Comparison of ENCODE assay signal across 18 cellular contexts in genomic region chr3:39226106-39226741, GRCh38. TPM values are rescaled to one million over a fixed set of nuclear protein-coding genes. Genes with fewer than 3 reads are reported as not detected.
DNase-seq lines count a peak whose midpoint lies in the region; ATAC-seq lines count a peak whose summit lies in the region.
"Had no signal": no experiment of that assay in that cellular context is flagged by ENCODE, and none has a peak within 500 bp of the region (broad histone marks: within the 10 kb centered on the region; RNA-seq: fewer than 3 reads in every experiment).

No MANE protein-coding gene starts in this region.

- no peak for DNase-seq in activated naive CD4-positive, alpha-beta T cell treated with anti-CD3 and anti-CD28 coated beads, Interleukin-2, amount 50 U/mL, for 16 hours
- peak; percentile 51 for DNase-seq in SKM-1 (lab: John Stamatoyannopoulos, UW; ENCODE audit: unreplicated experiment)
- no peak for DNase-seq in activated CD8-positive, alpha-beta T cell treated with anti-CD3 and anti-CD28 coated beads, Interleukin-2, amount 10 ng/mL, durations not matched to agents 7 days and 5 days
- DNase-seq in DMS 273 (lab: John Stamatoyannopoulos, UW; ENCODE audit: unreplicated experiment): no peak
- no peak for DNase-seq in cerebellum (ENCODE audit: low spot score)
- DNase-seq in amygdala (lab: John Stamatoyannopoulos, UW): no peak
- DNase-seq: activated CD4-positive, alpha-beta T cell treated with anti-CD3 and anti-CD28 coated beads, Interleukin-2, amount 50 U/mL, for 1 hour; foreskin keratinocyte; GM23248; islet precursor cell; NCI-H146; NCI-H446 treated with DMSO at 0.1 percent for 48 hours; pancreas had no signal

- no peaks in the 10 kb centered on the region for H3K4me1 Mint-ChIP-seq in activated naive CD4-positive, alpha-beta T cell treated with anti-CD3 and anti-CD28 coated beads, Interleukin-2, amount 50 U/mL, for 24 hours
- H3K4me1 Mint-ChIP-seq in activated CD8-positive, alpha-beta T cell treated with anti-CD3 and anti-CD28 coated beads, Interleukin-2, amount 10 ng/mL, durations not matched to agents 7 days and 5 days (ENCODE audit: low read depth): peaks cover 10% of the 10 kb centered on the region
- H3K4me1 Mint-ChIP-seq: activated T-helper 17 cell treated with anti-CD3 and anti-CD28 coated beads, Interleukin-2, amount 50 U/mL, for 72 hours; mesothelial cell of epicardium had no signal

- H3K27ac Mint-ChIP-seq in activated naive CD4-positive, alpha-beta T cell treated with anti-CD3 and anti-CD28 coated beads, Interleukin-2, amount 50 U/mL, for 24 hours: peak overlapping the region; percentile 33
- no peak overlapping the region for H3K27ac Mint-ChIP-seq in activated CD8-positive, alpha-beta T cell treated with anti-CD3 and anti-CD28 coated beads, Interleukin-2, amount 10 ng/mL, durations not matched to agents 7 days and 5 days
- H3K27ac Mint-ChIP-seq: activated T-helper 17 cell treated with anti-CD3 and anti-CD28 coated beads, Interleukin-2, amount 50 U/mL, for 72 hours; mesothelial cell of epicardium had no signal

- H3K27me3 Mint-ChIP-seq in activated naive CD4-positive, alpha-beta T cell treated with anti-CD3 and anti-CD28 coated beads, Interleukin-2, amount 50 U/mL, for 24 hours: peaks cover 3% of the 10 kb centered on the region
- H3K27me3 Mint-ChIP-seq in activated CD8-positive, alpha-beta T cell treated with anti-CD3 and anti-CD28 coated beads, Interleukin-2, amount 10 ng/mL, durations not matched to agents 7 days and 5 days (ENCODE audit: low read depth): peaks cover 37% of the 10 kb centered on the region

- CTCF ChIA-PET in activated CD8-positive, alpha-beta T cell treated with anti-CD3 and anti-CD28 coated beads, Interleukin-2, amount 10 ng/mL, durations not matched to agents 7 days and 5 days (lab: Charles Lee): interaction anchor here (0.7 to 1.2 kb wide), 2 partner anchors 9 to 19 kb away, joined by 3 to 4 read pairs; no protein-coding TSS in a partner anchor

- POLR2A ChIA-PET in activated CD8-positive, alpha-beta T cell treated with anti-CD3 and anti-CD28 coated beads, Interleukin-2, amount 10 ng/mL, durations not matched to agents 7 days and 5 days (lab: Charles Lee): no interaction called here

- peak; percentile 55 for ATAC-seq in HG03354 (IDR thresholded peaks at IDR 0.05; ENCODE audit: poor library complexity, severe bottlenecking, unreplicated experiment)
- no peak for ATAC-seq in activated CD8-positive, alpha-beta T cell treated with anti-CD3 and anti-CD28 coated beads, Interleukin-2, amount 10 ng/mL, durations not matched to agents 7 days and 5 days
- ATAC-seq: activated T-helper 17 cell treated with anti-CD3 and anti-CD28 coated beads, Interleukin-2, amount 50 U/mL, for 72 hours; foreskin keratinocyte; HepG2; pancreas had no signal

- no peaks in the 10 kb centered on the region for H3K9me3 Mint-ChIP-seq in activated naive CD4-positive, alpha-beta T cell treated with anti-CD3 and anti-CD28 coated beads, Interleukin-2, amount 50 U/mL, for 24 hours
- H3K9me3 Mint-ChIP-seq in activated CD8-positive, alpha-beta T cell treated with anti-CD3 and anti-CD28 coated beads, Interleukin-2, amount 10 ng/mL, durations not matched to agents 7 days and 5 days (ENCODE audit: insufficient read depth): no peaks in the 10 kb centered on the region

- H3K4me3 Mint-ChIP-seq in activated naive CD4-positive, alpha-beta T cell treated with anti-CD3 and anti-CD28 coated beads, Interleukin-2, amount 50 U/mL, for 24 hours: no peak overlapping the region
- H3K4me3 Mint-ChIP-seq in activated CD8-positive, alpha-beta T cell treated with anti-CD3 and anti-CD28 coated beads, Interleukin-2, amount 10 ng/mL, durations not matched to agents 7 days and 5 days: no peak overlapping the region
- H3K4me3 Mint-ChIP-seq: activated T-helper 17 cell treated with anti-CD3 and anti-CD28 coated beads, Interleukin-2, amount 50 U/mL, for 72 hours; mesothelial cell of epicardium had no signal

- no peaks in the 10 kb centered on the region for H3K36me3 Mint-ChIP-seq in activated naive CD4-positive, alpha-beta T cell treated with anti-CD3 and anti-CD28 coated beads, Interleukin-2, amount 50 U/mL, for 24 hours
- H3K36me3 Mint-ChIP-seq in activated CD8-positive, alpha-beta T cell treated with anti-CD3 and anti-CD28 coated beads, Interleukin-2, amount 10 ng/mL, durations not matched to agents 7 days and 5 days (ENCODE audit: low read depth): no peaks in the 10 kb centered on the region
- H3K36me3 Mint-ChIP-seq: mesothelial cell of epicardium had no signal

RNA-seq across cellular contexts. Expression of gene XIRP1, which starts 33.8 kb away (rescaled TPM):
- not detected for total RNA-seq in activated CD8-positive, alpha-beta T cell treated with anti-CD3 and anti-CD28 coated beads, Interleukin-2, amount 10 ng/mL, durations not matched to agents 7 days and 5 days
- not detected for total RNA-seq in cerebellum
- total RNA-seq: foreskin keratinocyte, GM23248, HepG2, mesothelial cell of epicardium had no signal

RNA-seq across cellular contexts. Expression of gene CX3CR1, which starts 53.6 kb away (rescaled TPM):
- under 1 TPM; 0.42 to 0.95 TPM for total RNA-seq in activated CD8-positive, alpha-beta T cell treated with anti-CD3 and anti-CD28 coated beads, Interleukin-2, amount 10 ng/mL, durations not matched to agents 7 days and 5 days
- 7.9 TPM for total RNA-seq in cerebellum
- total RNA-seq: foreskin keratinocyte, GM23248, HepG2 had no signal
